In genomic region chr10:87721781-87722180, GRCh38 we compare ENCODE assay signal across 24 cellular contexts.
"Had no signal": no experiment of that assay in that cellular context is flagged by ENCODE, and none has a peak within 500 bp of the region (broad histone marks: within the 10 kb centered on the region; RNA-seq: fewer than 3 reads in every experiment).

No MANE protein-coding gene starts in this region.

- H3K4me1 ChIP-seq: esophagus muscularis mucosa, prostate gland had no signal

- H3K9me3 Mint-ChIP-seq: activated naive CD4-positive, alpha-beta T cell treated with anti-CD3 and anti-CD28 coated beads for 36 hours; activated naive CD8-positive, alpha-beta T cell treated with anti-CD3 and anti-CD28 coated beads, Interleukin-2, amount 10 ng/mL, durations not matched to agents 7 days and 5 days; activated T-cell treated with anti-CD3 and anti-CD28 coated beads, Interleukin-2, amount 50 U/mL, for 72 hours; effector memory CD8-positive, alpha-beta T cell; memory B cell; nephron; T-helper 1 cell treated with Interleukin-12 subunit alpha and Interleukin-12 subunit beta and Interleukin-4 antibody, amounts not matched to agents 30 μg/mL and 1 μg/mL, for 36 hours; WTC11 had no signal

- H3K27me3 ChIP-seq: cardiac muscle cell, esophagus muscularis mucosa, left lung, neutrophil, ovary had no signal

- H3K27ac ChIP-seq: cardiac muscle cell, esophagus muscularis mucosa, neutrophil, ovary, prostate gland had no signal

- H3K4me3 Mint-ChIP-seq: activated naive CD4-positive, alpha-beta T cell treated with anti-CD3 and anti-CD28 coated beads for 36 hours; activated naive CD8-positive, alpha-beta T cell treated with anti-CD3 and anti-CD28 coated beads, Interleukin-2, amount 10 ng/mL, durations not matched to agents 7 days and 5 days; activated T-cell treated with anti-CD3 and anti-CD28 coated beads, Interleukin-2, amount 50 U/mL, for 72 hours; effector memory CD8-positive, alpha-beta T cell; memory B cell; nephron; T-helper 1 cell treated with Interleukin-12 subunit alpha and Interleukin-12 subunit beta and Interleukin-4 antibody, amounts not matched to agents 30 μg/mL and 1 μg/mL, for 36 hours; WTC11 had no signal

- ATAC-seq: activated T-cell treated with anti-CD3 and anti-CD28 coated beads, Interleukin-2, amount 50 U/mL, for 72 hours; effector memory CD8-positive, alpha-beta T cell; left lung; right cardiac atrium; stimulated activated naive CD8-positive, alpha-beta T cell treated with anti-CD3 and anti-CD28 coated beads, Interleukin-15, Interleukin-2, amounts not matched to agents 100 U/mL and 50 U/mL, for 24 hours; WTC11 had no signal

- H3K36me3 Mint-ChIP-seq: activated naive CD8-positive, alpha-beta T cell treated with anti-CD3 and anti-CD28 coated beads, Interleukin-2, amount 10 ng/mL, durations not matched to agents 7 days and 5 days; memory B cell had no signal

- H3K36me3 ChIP-seq: cardiac muscle cell, esophagus muscularis mucosa, neutrophil, ovary, prostate gland had no signal

- H3K4me1 Mint-ChIP-seq: activated naive CD8-positive, alpha-beta T cell treated with anti-CD3 and anti-CD28 coated beads, Interleukin-2, amount 10 ng/mL, durations not matched to agents 7 days and 5 days; nephron had no signal

- H3K9me3 ChIP-seq: esophagus muscularis mucosa, left lung, neutrophil, ovary, prostate gland had no signal

- DNase-seq: activated CD4-positive, alpha-beta T cell treated with anti-CD3 and anti-CD28 coated beads, Interleukin-2, amount 50 U/mL, for 4 hours; activated CD8-positive, alpha-beta memory T cell treated with anti-CD3 and anti-CD28 coated beads for 24 hours; activated CD8-positive, alpha-beta memory T cell treated with anti-CD3 and anti-CD28 coated beads, Interleukin-2, amount 50 U/mL, for 48 hours; activated effector memory CD4-positive, alpha-beta T cell treated with Interleukin-2 at 50 U/mL for 16 hours; activated naive CD4-positive, alpha-beta T cell treated with anti-CD3 and anti-CD28 coated beads for 36 hours; activated naive CD8-positive, alpha-beta T cell treated with anti-CD3 and anti-CD28 coated beads, Interleukin-2, amount 10 ng/mL, durations not matched to agents 7 days and 5 days; activated T-cell treated with anti-CD3 and anti-CD28 coated beads, Interleukin-2, amount 50 U/mL, for 72 hours; dorsolateral prefrontal cortex; effector memory CD8-positive, alpha-beta T cell; left lung; ovary; right cardiac atrium; stimulated activated CD4-positive, alpha-beta T cell treated with anti-CD3 and anti-CD28 coated beads, Interleukin-4, amount 100 ng/mL, for 24 hours; stimulated activated naive CD8-positive, alpha-beta T cell treated with anti-CD3 and anti-CD28 coated beads, Interleukin-15, Interleukin-2, amounts not matched to agents 100 U/mL and 50 U/mL, for 24 hours; T1000 had no signal

- FAIRE-seq: urothelium cell line had no signal

- H3K4me3 ChIP-seq: cardiac muscle cell, dorsolateral prefrontal cortex, esophagus muscularis mucosa, left lung, ovary, prostate gland had no signal

- H3K27me3 Mint-ChIP-seq: memory B cell had no signal

- H3K27ac Mint-ChIP-seq: activated naive CD4-positive, alpha-beta T cell treated with anti-CD3 and anti-CD28 coated beads for 36 hours; activated naive CD8-positive, alpha-beta T cell treated with anti-CD3 and anti-CD28 coated beads, Interleukin-2, amount 10 ng/mL, durations not matched to agents 7 days and 5 days; activated T-cell treated with anti-CD3 and anti-CD28 coated beads, Interleukin-2, amount 50 U/mL, for 72 hours; effector memory CD8-positive, alpha-beta T cell; memory B cell; nephron; T-helper 1 cell treated with Interleukin-12 subunit alpha and Interleukin-12 subunit beta and Interleukin-4 antibody, amounts not matched to agents 30 μg/mL and 1 μg/mL, for 36 hours; WTC11 had no signal
